Comparison of ENCODE assay signal across 26 cellular contexts in genomic region chr6:166617359-166617758, GRCh38.
"Had no signal": no experiment of that assay in that cellular context is flagged by ENCODE, and none has a peak within 500 bp of the region (broad histone marks: within the 10 kb centered on the region; RNA-seq: fewer than 3 reads in every experiment).

No MANE protein-coding gene starts in this region.

- H3K4me2 ChIP-seq: neural progenitor cell had no signal

- H3K4me3 Mint-ChIP-seq: naive thymus-derived CD8-positive, alpha-beta T cell; neural progenitor cell; stimulated activated naive B cell treated with anti-CD40 and anti-IgM and Interleukin-4, amounts not matched to agents 10 μg/mL and 1 μg/mL and 100 μg/mL, for 72 hours had no signal

- H2AFZ ChIP-seq: neural progenitor cell had no signal

- ATAC-seq: activated naive CD4-positive, alpha-beta T cell treated with anti-CD3 and anti-CD28 coated beads, Interleukin-2, amount 50 U/mL, for 72 hours; left colon; naive thymus-derived CD8-positive, alpha-beta T cell; right cardiac atrium; stimulated activated naive B cell treated with anti-CD40 and anti-IgM and Interleukin-4, amounts not matched to agents 10 μg/mL and 1 μg/mL and 100 μg/mL, for 72 hours had no signal

- H3K27ac Mint-ChIP-seq: naive thymus-derived CD8-positive, alpha-beta T cell; neural progenitor cell; stimulated activated naive B cell treated with anti-CD40 and anti-IgM and Interleukin-4, amounts not matched to agents 10 μg/mL and 1 μg/mL and 100 μg/mL, for 72 hours had no signal

- H3K9ac ChIP-seq: neural progenitor cell had no signal

- H3K27me3 ChIP-seq: breast epithelium, esophagus squamous epithelium, neural progenitor cell, stomach, suprapubic skin, tibial artery had no signal

- H3K9me3 Mint-ChIP-seq: activated naive CD4-positive, alpha-beta T cell treated with anti-CD3 and anti-CD28 coated beads, Interleukin-2, amount 50 U/mL, for 72 hours; naive thymus-derived CD8-positive, alpha-beta T cell; neural progenitor cell; stimulated activated naive B cell treated with anti-CD40 and anti-IgM and Interleukin-4, amounts not matched to agents 10 μg/mL and 1 μg/mL and 100 μg/mL, for 72 hours had no signal

- H3K4me3 ChIP-seq: breast epithelium, esophagus squamous epithelium, neural progenitor cell, stomach, suprapubic skin, tibial artery had no signal

- H3K9me3 ChIP-seq: breast epithelium, esophagus squamous epithelium, stomach, suprapubic skin, tibial artery had no signal

- H3K27ac ChIP-seq: epithelial cell of prostate, neural progenitor cell, suprapubic skin, tibial artery, VCaP had no signal

- H3K36me3 ChIP-seq: breast epithelium, esophagus squamous epithelium, neural progenitor cell had no signal

- DNase-seq: activated CD4-positive, alpha-beta T cell treated with anti-CD3 and anti-CD28 coated beads for 48 hours; activated CD4-positive, alpha-beta T cell treated with anti-CD3 and anti-CD28 coated beads, Interleukin-2, amount 50 U/mL, for 48 hours; activated naive CD4-positive, alpha-beta T cell; activated T-cell treated with anti-CD3 and anti-CD28 coated beads, Interleukin-2, amount 50 U/mL, for 48 hours; anterior cingulate cortex; central memory CD4-positive, alpha-beta T cell; dermis blood vessel endothelial cell; effector CD4-positive, alpha-beta T cell; esophagus squamous epithelium; foreskin melanocyte; left colon; naive thymus-derived CD8-positive, alpha-beta T cell; occipital lobe; right cardiac atrium; stimulated activated CD4-positive, alpha-beta T cell treated with anti-CD3 and anti-CD28 coated beads, Interleukin-15, amount 100 ng/mL, for 24 hours; stimulated activated CD4-positive, alpha-beta T cell treated with anti-CD3 and anti-CD28 coated beads, Interleukin-2, amount 100 ng/mL, for 24 hours; stimulated activated naive B cell treated with anti-CD40 and anti-IgM and Interleukin-4, amounts not matched to agents 10 μg/mL and 1 μg/mL and 100 μg/mL, for 72 hours; stomach; T-helper 9 cell had no signal

- H3K27me3 Mint-ChIP-seq: stimulated activated naive B cell treated with anti-CD40 and anti-IgM and Interleukin-4, amounts not matched to agents 10 μg/mL and 1 μg/mL and 100 μg/mL, for 72 hours had no signal

- H3K36me3 Mint-ChIP-seq: activated naive CD4-positive, alpha-beta T cell treated with anti-CD3 and anti-CD28 coated beads, Interleukin-2, amount 50 U/mL, for 72 hours had no signal
